9 cellular contexts compared by ENCODE assay signal in genomic region chr4:54209617-54210016, GRCh38.
"Had no signal": no experiment of that assay in that cellular context is flagged by ENCODE, and none has a peak within 500 bp of the region (broad histone marks: within the 10 kb centered on the region; RNA-seq: fewer than 3 reads in every experiment).

No MANE protein-coding gene starts in this region.

- H3K4me2 ChIP-seq: GM23338 had no signal

- H3K36me3 ChIP-seq: HAP-1 had no signal

- H3K9ac ChIP-seq: GM23248 had no signal

- H3K4me3 ChIP-seq: GM23248, GM23338, HAP-1 had no signal

- ATAC-seq: GM23338, HCT116 had no signal

- H2AFZ ChIP-seq: GM23248, GM23338 had no signal

- H3K27ac ChIP-seq: GM23248 had no signal

- DNase-seq: GM23248, GOT3, H7, H9, HCEC 1CT, HFFc6 had no signal
